Comparison of ENCODE assay signal across 17 cellular contexts in the genomic region with DNA sequence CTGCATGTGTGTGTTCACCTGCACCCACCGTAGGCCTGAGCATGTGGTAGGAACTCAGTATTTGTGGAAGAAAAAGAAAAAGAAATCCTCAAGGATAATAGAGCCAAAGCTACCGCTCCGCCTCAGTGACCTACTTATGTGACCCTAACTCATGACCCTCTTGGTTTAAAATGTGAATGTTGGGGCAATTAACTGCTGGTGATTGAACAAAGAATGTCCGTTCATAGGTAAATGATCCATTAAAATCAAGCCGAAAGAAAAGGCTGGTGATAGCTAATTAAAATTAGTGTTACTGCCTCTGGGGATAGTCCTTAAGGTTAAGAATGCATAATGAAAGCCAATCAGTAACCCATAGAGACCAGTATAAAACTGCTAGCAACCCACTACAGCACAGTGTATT.
DNase-seq lines count a peak whose midpoint lies in the region; ATAC-seq and TF ChIP-seq lines count a peak whose summit lies in the region.
"Had no signal": no experiment of that assay in that cellular context is flagged by ENCODE, and none has a peak within 500 bp of the region (broad histone marks: within the 10 kb centered on the region; RNA-seq: fewer than 3 reads in every experiment).

No MANE protein-coding gene starts in this region.

- TF ChIP-seq CTCF in breast epithelium (IDR thresholded peaks at IDR 0.05) (no peak), MCF 10A (IDR thresholded peaks at IDR 0.05; ENCODE audit: unreplicated experiment) (no peak), OCI-LY7 (conservative IDR thresholded peaks at IDR 0.05; ENCODE audit: low read length) (no peak), ascending aorta (IDR thresholded peaks at IDR 0.05) (no peak), heart left ventricle (IDR thresholded peaks at IDR 0.05) (no peak)

- H3K36me3 ChIP-seq in breast epithelium, result no peaks in the 10 kb centered on the region
- H3K36me3 ChIP-seq in OCI-LY7 (ENCODE audit: insufficient read depth, low read length), result peaks cover 8% of the 10 kb centered on the region; the same call in 1 of the 2 replicates
- H3K36me3 ChIP-seq in ascending aorta, result peaks cover 4 to 7% of the 10 kb centered on the region in 2 donors
- peaks cover 0 to 19% (median 10%) of the 10 kb centered on the region in 9 donors for H3K36me3 ChIP-seq in heart left ventricle

- DNase-seq in breast epithelium (ENCODE audit: low spot score in 2 of 2) (no peak), MCF 10A (ENCODE audit: unreplicated experiment) (no peak), OCI-LY7 (ENCODE audit: low spot score) (no peak), epithelial cell of prostate (ENCODE audit: low read depth, low spot score) (no peak), renal cortical epithelial cell (ENCODE audit: low read depth) (peak; percentile 50), ascending aorta (ENCODE audit: low spot score in 2 of 2) (no peak), heart left ventricle (no peak), NK-92 (lab: John Stamatoyannopoulos, UW; ENCODE audit: unreplicated experiment) (no peak)
- DNase-seq: KG1, NCI-H1092, NCI-H2227 treated with DMSO at 0.1 percent for 48 hours, NCI-H524, RPMI8226, SIG-M5 had no signal

- H3K4me2 ChIP-seq in OCI-LY7 (ENCODE audit: low read length), result peak overlapping the region; percentile 58
- H3K4me2 ChIP-seq: A549 had no signal

- no peak overlapping the region for H3K27ac Mint-ChIP-seq in MCF 10A (ENCODE audit: low read depth, unreplicated experiment)
- H3K27ac Mint-ChIP-seq: CD14-positive monocyte had no signal

- no TSS peak for BruUV-seq in MCF 10A (replicated peaks; lab: Mats Ljungman, UMichigan)
- BruUV-seq in OCI-LY7 (replicated peaks; lab: Mats Ljungman, UMichigan), result no TSS peak

- 95 to 97% (median 96%) methylated on average over 5 of the region's 5 CpGs for WGBS in heart left ventricle, 4 donors

- CTCF ChIA-PET in MCF 10A (lab: Yijun Ruan, JAX), result interaction anchor here (0.5 kb wide), 1 partner anchor 801 kb away, joined by 4 read pairs; a partner anchor contains a TSS
- CTCF ChIA-PET in OCI-LY7 (lab: Charles Lee; ENCODE audit: unreplicated experiment), result no interaction called here

- H3K27ac ChIP-seq in breast epithelium (peak overlapping the region; percentile 62 to 83), OCI-LY7 (ENCODE audit: low read depth, low read length, poor library complexity, severe bottlenecking) (peak overlapping the region; percentile 77), epithelial cell of prostate (peak overlapping the region; percentile 40), ascending aorta (no peak overlapping the region), heart left ventricle (no peak overlapping the region)
- H3K27ac ChIP-seq: A549 had no signal

- H3K4me3 ChIP-seq in breast epithelium, result no peak overlapping the region
- no peak overlapping the region for H3K4me3 ChIP-seq in OCI-LY7 (ENCODE audit: low read depth, low read length, poor library complexity, severe bottlenecking)
- no peak overlapping the region for H3K4me3 ChIP-seq in ascending aorta
- H3K4me3 ChIP-seq in heart left ventricle, result no peak overlapping the region
- H3K4me3 ChIP-seq: A549 had no signal

- H3K27me3 Mint-ChIP-seq in MCF 10A (ENCODE audit: insufficient read depth, unreplicated experiment), result no peaks in the 10 kb centered on the region

- H3K27me3 ChIP-seq in breast epithelium, result no peaks in the 10 kb centered on the region
- H3K27me3 ChIP-seq in ascending aorta, result no peaks in the 10 kb centered on the region
- no peaks in the 10 kb centered on the region for H3K27me3 ChIP-seq in heart left ventricle

- H3K9me2 ChIP-seq in OCI-LY7 (ENCODE audit: insufficient read depth, low read length), result no peaks in the 10 kb centered on the region

- no peaks in the 10 kb centered on the region for H3K9me3 Mint-ChIP-seq in MCF 10A (ENCODE audit: unreplicated experiment)
- H3K9me3 Mint-ChIP-seq: CD14-positive monocyte had no signal

- H3K4me3 Mint-ChIP-seq in MCF 10A (ENCODE audit: unreplicated experiment), result no peak overlapping the region
- H3K4me3 Mint-ChIP-seq: CD14-positive monocyte had no signal

- no peak overlapping the region for H2AFZ ChIP-seq in OCI-LY7 (ENCODE audit: low read length)

- ATAC-seq in heart left ventricle, result no peak
- ATAC-seq: A549, HepG2 had no signal

- intact Hi-C loops in breast epithelium (cut with DNase I; ENCODE audit: low total_unique reads), result no loop called here
- intact Hi-C loops in MCF 10A (cut with micrococcal nuclease), result no loop called here
- intact Hi-C loops in OCI-LY7 (cut with micrococcal nuclease; ENCODE audit: unreplicated experiment), result loop anchor here (5.0 kb wide), 1 partner anchor 66 kb away; no protein-coding TSS in a partner anchor
- intact Hi-C loops in ascending aorta (cut with DNase I), result no loop called here
- intact Hi-C loops in heart left ventricle (cut with DNase I), result no loop called here

- H3K4me1 Mint-ChIP-seq in MCF 10A (ENCODE audit: insufficient read depth, unreplicated experiment), result peaks cover 14% of the 10 kb centered on the region

- no peaks in the 10 kb centered on the region for H3K9me3 ChIP-seq in breast epithelium
- H3K9me3 ChIP-seq in OCI-LY7 (ENCODE audit: low read length), result no peaks in the 10 kb centered on the region
- H3K9me3 ChIP-seq in ascending aorta, result no peaks in the 10 kb centered on the region
- no peaks in the 10 kb centered on the region for H3K9me3 ChIP-seq in heart left ventricle
- H3K9me3 ChIP-seq: A549 had no signal

- H3K4me1 ChIP-seq in breast epithelium (peaks cover 4 to 13% of the 10 kb centered on the region in 2 donors), OCI-LY7 (ENCODE audit: insufficient read depth, low read length, poor library complexity, severe bottlenecking) (peaks cover 38% of the 10 kb centered on the region), ascending aorta (peaks cover 0 to 3% of the 10 kb centered on the region in 2 donors), heart left ventricle (peaks cover 0 to 18% (median under 1%) of the 10 kb centered on the region in 12 donors)
- H3K4me1 ChIP-seq: A549 had no signal

- peaks cover 12% of the 10 kb centered on the region for H3K36me3 Mint-ChIP-seq in MCF 10A (ENCODE audit: insufficient read depth, unreplicated experiment)

- H4K20me1 ChIP-seq in OCI-LY7 (ENCODE audit: insufficient read depth, low read length), result peaks cover 8% of the 10 kb centered on the region; the same call in 1 of the 2 replicates

- H3K79me2 ChIP-seq in OCI-LY7 (ENCODE audit: insufficient read depth, low read depth, low read length), result peaks cover 4% of the 10 kb centered on the region; the same call in 1 of the 2 replicates

- POLR2A ChIA-PET in MCF 10A (lab: Yijun Ruan, JAX), result no interaction called here
- POLR2A ChIA-PET in OCI-LY7 (lab: Charles Lee), result interaction anchor here (0.7 kb wide), 1 partner anchor 41 kb away, joined by 3 read pairs; no protein-coding TSS in a partner anchor

- TF ChIP-seq POLR2A in breast epithelium (IDR thresholded peaks at IDR 0.05) (no peak), heart left ventricle (IDR thresholded peaks at IDR 0.05) (no peak)

Comparison
In these comparisons a context has a peak if more than half of its experiments do, and no peak if none do; other contexts are left out.
1. H3K27ac ChIP-seq: peak in breast epithelium (2 of 2), OCI-LY7 (single experiment) and epithelial cell of prostate (single experiment); none in ascending aorta (0 of 2) and heart left ventricle (0 of 12).